Comparison of ENCODE assay signal across 28 cellular contexts in genomic region chr2:17296676-17297075, GRCh38.
"Had no signal": no experiment of that assay in that cellular context is flagged by ENCODE, and none has a peak within 500 bp of the region (broad histone marks: within the 10 kb centered on the region; RNA-seq: fewer than 3 reads in every experiment).

No MANE protein-coding gene starts in this region.

- H3K4me3 Mint-ChIP-seq: immature natural killer cell; mesothelial cell of epicardium; naive B cell; natural killer cell; stimulated activated effector memory CD8-positive, alpha-beta T cell treated with anti-CD3 and anti-CD28 coated beads, Interleukin-12 subunit alpha, Interleukin-12 subunit beta, amount 100 ng/mL, for 72 hours; stimulated activated naive CD8-positive, alpha-beta T cell treated with anti-CD3 and anti-CD28 coated beads, Interleukin-15, Interleukin-2, amounts not matched to agents 100 ng/mL and 50 ng/mL, for 24 hours had no signal

- H3K36me3 Mint-ChIP-seq: mesothelial cell of epicardium; natural killer cell; stimulated activated effector memory CD8-positive, alpha-beta T cell treated with anti-CD3 and anti-CD28 coated beads, Interleukin-12 subunit alpha, Interleukin-12 subunit beta, amount 100 ng/mL, for 72 hours had no signal

- H3K4me1 ChIP-seq: left lung, lower lobe of right lung, pancreas, prostate gland, spleen, suprapubic skin, tibial artery, upper lobe of right lung had no signal

- H3K4me1 Mint-ChIP-seq: immature natural killer cell; naive B cell; natural killer cell; stimulated activated effector memory CD8-positive, alpha-beta T cell treated with anti-CD3 and anti-CD28 coated beads, Interleukin-12 subunit alpha, Interleukin-12 subunit beta, amount 100 ng/mL, for 72 hours had no signal

- H3K27ac ChIP-seq: left lung, lower lobe of right lung, pancreas, prostate gland, spleen, suprapubic skin, thoracic aorta, tibial artery, upper lobe of right lung had no signal

- H3K27me3 Mint-ChIP-seq: stimulated activated naive CD8-positive, alpha-beta T cell treated with anti-CD3 and anti-CD28 coated beads, Interleukin-15, Interleukin-2, amounts not matched to agents 100 ng/mL and 50 ng/mL, for 24 hours had no signal

- H3K9me3 ChIP-seq: left lung, lower lobe of right lung, pancreas, prostate gland, spleen, suprapubic skin, thoracic aorta, tibial artery, upper lobe of right lung had no signal

- H3K27ac Mint-ChIP-seq: immature natural killer cell; mesothelial cell of epicardium; naive B cell; natural killer cell; stimulated activated effector memory CD8-positive, alpha-beta T cell treated with anti-CD3 and anti-CD28 coated beads, Interleukin-12 subunit alpha, Interleukin-12 subunit beta, amount 100 ng/mL, for 72 hours; stimulated activated naive CD8-positive, alpha-beta T cell treated with anti-CD3 and anti-CD28 coated beads, Interleukin-15, Interleukin-2, amounts not matched to agents 100 ng/mL and 50 ng/mL, for 24 hours had no signal

- FAIRE-seq: islet of Langerhans, small intestine, urothelium cell line had no signal

- H3K36me3 ChIP-seq: left lung, lower lobe of right lung, pancreas, prostate gland, spleen, suprapubic skin, thoracic aorta, tibial artery, upper lobe of right lung had no signal

- ATAC-seq: left colon; left lung; lower lobe of right lung; natural killer cell; pancreas; right cardiac atrium; sciatic nerve; stimulated activated effector memory CD8-positive, alpha-beta T cell treated with anti-CD3 and anti-CD28 coated beads, Interleukin-12 subunit alpha, Interleukin-12 subunit beta, amount 100 ng/mL, for 72 hours; upper lobe of right lung had no signal

- H3K27me3 ChIP-seq: left lung, pancreas, spleen, suprapubic skin, tibial artery, upper lobe of right lung had no signal

- DNase-seq: hypothalamus; immature natural killer cell; kidney; left colon; left lung; lower lobe of right lung; mesendoderm; naive B cell; natural killer cell; pancreas; retina; right cardiac atrium; small intestine; spleen; stimulated activated CD4-positive, alpha-beta T cell treated with anti-CD3 and anti-CD28 coated beads, Interleukin-4, amount 100 ng/mL, for 24 hours; stimulated activated naive CD4-positive, alpha-beta T cell; tibial artery; trophoblast cell; upper lobe of right lung had no signal

- H3K4me3 ChIP-seq: left lung, lower lobe of right lung, pancreas, prostate gland, spleen, suprapubic skin, thoracic aorta, tibial artery, upper lobe of right lung had no signal
